Comparison of ENCODE assay signal across 18 cellular contexts in the genomic region with DNA sequence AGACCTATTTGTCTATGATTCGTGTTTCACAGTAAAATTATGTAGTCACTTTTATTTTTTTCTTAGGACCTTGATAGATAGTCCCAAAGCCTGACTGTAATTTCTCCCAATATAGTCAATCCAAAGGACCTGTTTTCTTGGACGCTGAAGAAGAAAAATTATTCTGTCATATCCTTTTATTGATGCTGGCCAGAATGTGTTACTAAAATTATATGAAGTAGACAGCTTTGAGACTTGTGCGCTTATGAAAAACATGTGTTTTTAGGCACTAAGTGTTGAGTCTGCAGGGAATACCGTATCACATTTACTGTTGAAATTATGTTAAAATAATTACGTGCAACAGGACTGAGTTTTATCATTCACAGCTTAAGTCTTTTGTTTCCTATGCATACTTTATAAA. TPM values are rescaled to one million over a fixed set of nuclear protein-coding genes. Genes with fewer than 3 reads are reported as not detected.
DNase-seq lines count a peak whose midpoint lies in the region; ATAC-seq and TF ChIP-seq lines count a peak whose summit lies in the region.
"Had no signal": no experiment of that assay in that cellular context is flagged by ENCODE, and none has a peak within 500 bp of the region (broad histone marks: within the 10 kb centered on the region; RNA-seq: fewer than 3 reads in every experiment).

No MANE protein-coding gene starts in this region.

- H3K4me3 Mint-ChIP-seq in HFFc6 = no peak overlapping the region
- H3K4me3 Mint-ChIP-seq in T-helper 17 cell = no peak overlapping the region
- H3K4me3 Mint-ChIP-seq: activated naive CD4-positive, alpha-beta T cell treated with anti-CD3 and anti-CD28 coated beads, Interleukin-2, amount 10 ng/mL, durations not matched to agents 7 days and 5 days; activated T-cell treated with anti-CD3 and anti-CD28 coated beads, Interleukin-2, amount 50 U/mL, for 4 hours; stimulated activated effector memory CD8-positive, alpha-beta T cell treated with anti-CD3 and anti-CD28 coated beads, Interleukin-12 subunit alpha, Interleukin-12 subunit beta, amount 100 ng/mL, for 72 hours had no signal

- H3K4me3 ChIP-seq in left ventricle myocardium inferior (no peak overlapping the region), subcutaneous abdominal adipose tissue (ENCODE audit: low read depth in 1 of 5, low read length in 5 of 5) (no peak overlapping the region)
- H3K4me3 ChIP-seq: right lobe of liver had no signal

- H3K27me3 ChIP-seq in left ventricle myocardium inferior (ENCODE audit: low read depth) = no peaks in the 10 kb centered on the region
- H3K27me3 ChIP-seq in subcutaneous abdominal adipose tissue (ENCODE audit: control insufficient read depth in 5 of 5, insufficient read depth in 4 of 5, low read length in 5 of 5) = no peaks in the 10 kb centered on the region
- H3K27me3 ChIP-seq: right lobe of liver had no signal

- ATAC-seq in T-helper 17 cell (no peak), HG02623 (IDR thresholded peaks at IDR 0.05; ENCODE audit: unreplicated experiment) (no peak), HG03565 (IDR thresholded peaks at IDR 0.05; ENCODE audit: unreplicated experiment) (no peak)
- ATAC-seq: activated T-cell treated with anti-CD3 and anti-CD28 coated beads, Interleukin-2, amount 50 U/mL, for 4 hours; right lobe of liver; stimulated activated effector memory CD8-positive, alpha-beta T cell treated with anti-CD3 and anti-CD28 coated beads, Interleukin-12 subunit alpha, Interleukin-12 subunit beta, amount 100 ng/mL, for 72 hours had no signal

- H3K4me1 Mint-ChIP-seq in HFFc6 (ENCODE audit: low read depth) (peaks cover 97% of the 10 kb centered on the region), T-helper 17 cell (peaks cover 54% of the 10 kb centered on the region)

- H3K36me3 Mint-ChIP-seq in HFFc6 (ENCODE audit: low read depth) (no peaks in the 10 kb centered on the region), T-helper 17 cell (ENCODE audit: low read depth) (peaks cover 2% of the 10 kb centered on the region)

- no peaks in the 10 kb centered on the region for H3K9me3 Mint-ChIP-seq in HFFc6
- H3K9me3 Mint-ChIP-seq: activated naive CD4-positive, alpha-beta T cell treated with anti-CD3 and anti-CD28 coated beads, Interleukin-2, amount 10 ng/mL, durations not matched to agents 7 days and 5 days; activated T-cell treated with anti-CD3 and anti-CD28 coated beads, Interleukin-2, amount 50 U/mL, for 4 hours; stimulated activated effector memory CD8-positive, alpha-beta T cell treated with anti-CD3 and anti-CD28 coated beads, Interleukin-12 subunit alpha, Interleukin-12 subunit beta, amount 100 ng/mL, for 72 hours had no signal

- no peaks in the 10 kb centered on the region for H3K9me3 ChIP-seq in T-helper 17 cell (ENCODE audit: control insufficient read depth, low read length, poor library complexity, severe bottlenecking)
- H3K9me3 ChIP-seq in left ventricle myocardium inferior (replicated peaks) = no peaks in the 10 kb centered on the region
- H3K9me3 ChIP-seq in subcutaneous abdominal adipose tissue (ENCODE audit: control insufficient read depth in 5 of 5, low read length in 5 of 5) = no peaks in the 10 kb centered on the region
- H3K9me3 ChIP-seq: right lobe of liver had no signal

- H3K27ac Mint-ChIP-seq in HFFc6 = peak overlapping the region; percentile 41; the same call in 1 of the 2 replicates
- H3K27ac Mint-ChIP-seq in T-helper 17 cell = peak overlapping the region; percentile 90
- H3K27ac Mint-ChIP-seq: activated naive CD4-positive, alpha-beta T cell treated with anti-CD3 and anti-CD28 coated beads, Interleukin-2, amount 10 ng/mL, durations not matched to agents 7 days and 5 days; stimulated activated effector memory CD8-positive, alpha-beta T cell treated with anti-CD3 and anti-CD28 coated beads, Interleukin-12 subunit alpha, Interleukin-12 subunit beta, amount 100 ng/mL, for 72 hours had no signal

- intact Hi-C loops in left ventricle myocardium inferior (cut with micrococcal nuclease) = no loop called here

- no peaks in the 10 kb centered on the region; the same call in 1 of the 2 replicates for H3K27me3 Mint-ChIP-seq in HFFc6 (ENCODE audit: insufficient read depth)
- H3K27me3 Mint-ChIP-seq in T-helper 17 cell = no peaks in the 10 kb centered on the region
- H3K27me3 Mint-ChIP-seq: activated naive CD4-positive, alpha-beta T cell treated with anti-CD3 and anti-CD28 coated beads, Interleukin-2, amount 10 ng/mL, durations not matched to agents 7 days and 5 days had no signal

- DNase-seq in HFFc6 = no peak
- no peak for DNase-seq in T-helper 17 cell
- DNase-seq in left ventricle myocardium inferior = no peak
- DNase-seq in GM10266 (ENCODE audit: extremely low spot score) = no peak
- DNase-seq: activated CD4-positive, CD25-positive, alpha-beta regulatory T cell treated with anti-CD3 and anti-CD28 coated beads, Interleukin-2, amount 50 U/mL, for 72 hours; activated naive CD4-positive, alpha-beta T cell treated with anti-CD3 and anti-CD28 coated beads, Interleukin-2, amount 10 ng/mL, durations not matched to agents 7 days and 5 days; activated T-cell treated with anti-CD3 and anti-CD28 coated beads, Interleukin-2, amount 50 U/mL, for 4 hours; DMS79 treated with DMSO at 0.1 percent for 48 hours; GOT3; hippocampal formation; islet precursor cell; NCI-H1930; right lobe of liver had no signal

- H3K36me3 ChIP-seq in left ventricle myocardium inferior (no peaks in the 10 kb centered on the region), subcutaneous abdominal adipose tissue (ENCODE audit: control insufficient read depth in 5 of 5, insufficient read depth in 5 of 5, low read length in 5 of 5) (no peaks in the 10 kb centered on the region)
- H3K36me3 ChIP-seq: right lobe of liver had no signal

- peaks cover 59% of the 10 kb centered on the region for H3K4me1 ChIP-seq in left ventricle myocardium inferior
- peaks cover 2 to 47% (median 31%) of the 10 kb centered on the region in 5 donors for H3K4me1 ChIP-seq in subcutaneous abdominal adipose tissue (ENCODE audit: control insufficient read depth in 5 of 5, insufficient read depth in 5 of 5, low read length in 5 of 5)

- H3K9ac ChIP-seq in subcutaneous abdominal adipose tissue (ENCODE audit: low read length in 5 of 5) = no peak overlapping the region
- H3K9ac ChIP-seq: KMS-11 had no signal

- TF ChIP-seq CTCF in HFFc6 (IDR thresholded peaks at IDR 0.05) = no peak
- TF ChIP-seq CTCF in left ventricle myocardium inferior (IDR thresholded peaks at IDR 0.05; ENCODE audit: borderline replicate concordance) = no peak
- no peak for TF ChIP-seq CTCF in GM10266 (IDR thresholded peaks at IDR 0.05; ENCODE audit: control insufficient read depth, insufficient read depth, low read depth, missing control alignments)

- H3K27ac ChIP-seq in left ventricle myocardium inferior (replicated peaks) (peak overlapping the region; percentile 56), subcutaneous abdominal adipose tissue (ENCODE audit: low read depth, low read length) (peak overlapping the region; percentile 5)
- H3K27ac ChIP-seq: KMS-11, right lobe of liver had no signal

RNA-seq across cellular contexts. Expression of a gene that starts 17.9 kb away (rescaled TPM):
- total RNA-seq in HFFc6 (2021; fragmentation: NEBNext Ultra II Directional; extraction: Animal tissue kit (Norgen Biotek cat#: 25700)) = 10 to 100 TPM; 10.4 to 29.3 (median 22.4) TPM
- total RNA-seq in T-helper 17 cell = 100 to 1,000 TPM; 107 to 108 TPM
- total RNA-seq in left ventricle myocardium inferior = 13.9 TPM
